ENCODE assay signal across 1 cellular context in the genomic region with DNA sequence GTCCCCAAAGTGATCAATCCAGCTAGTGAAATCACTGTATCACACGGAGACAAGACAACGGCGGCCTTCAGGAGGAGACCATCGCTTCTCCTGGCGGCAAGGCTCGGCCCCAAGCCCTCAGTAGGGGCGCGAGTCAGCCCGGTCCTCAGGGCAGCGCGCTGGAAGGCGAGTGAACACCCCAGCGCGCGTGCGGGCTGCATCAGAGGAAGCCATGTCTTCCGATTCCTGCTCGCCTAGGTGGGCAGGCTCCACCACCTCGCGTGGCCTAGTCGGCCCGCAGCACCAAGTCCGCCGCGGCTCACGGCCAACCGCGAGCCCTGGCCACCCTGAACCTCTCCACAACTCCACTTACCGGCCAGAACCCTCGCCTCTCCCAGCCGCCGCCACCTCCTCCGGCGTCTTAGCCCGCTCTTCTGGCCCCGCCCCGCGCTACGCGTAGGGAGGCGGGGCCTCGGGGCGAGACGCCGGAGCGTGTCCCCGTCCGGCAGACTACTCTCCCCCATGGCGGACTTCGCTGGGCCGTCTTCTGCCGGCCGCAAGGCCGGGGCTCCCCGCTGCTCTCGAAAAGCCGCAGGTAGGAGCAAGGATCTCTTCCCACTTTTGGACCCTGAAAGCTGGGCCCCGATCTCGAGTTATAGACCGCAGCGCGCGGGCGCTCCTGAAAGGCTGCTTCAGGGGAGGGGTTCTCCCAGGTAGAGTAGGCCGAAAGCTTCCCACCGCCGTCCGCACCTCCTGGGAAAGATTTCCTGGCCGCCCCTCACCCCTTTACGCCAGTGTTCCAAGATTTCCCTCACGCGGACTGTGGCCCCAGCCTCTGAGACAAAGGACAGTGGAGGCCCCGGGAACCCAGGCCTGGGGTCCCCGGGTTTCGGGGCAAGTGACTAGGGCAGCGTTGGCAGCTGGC.
TF ChIP-seq lines count a peak whose summit lies in the region.

A gene with protein sequence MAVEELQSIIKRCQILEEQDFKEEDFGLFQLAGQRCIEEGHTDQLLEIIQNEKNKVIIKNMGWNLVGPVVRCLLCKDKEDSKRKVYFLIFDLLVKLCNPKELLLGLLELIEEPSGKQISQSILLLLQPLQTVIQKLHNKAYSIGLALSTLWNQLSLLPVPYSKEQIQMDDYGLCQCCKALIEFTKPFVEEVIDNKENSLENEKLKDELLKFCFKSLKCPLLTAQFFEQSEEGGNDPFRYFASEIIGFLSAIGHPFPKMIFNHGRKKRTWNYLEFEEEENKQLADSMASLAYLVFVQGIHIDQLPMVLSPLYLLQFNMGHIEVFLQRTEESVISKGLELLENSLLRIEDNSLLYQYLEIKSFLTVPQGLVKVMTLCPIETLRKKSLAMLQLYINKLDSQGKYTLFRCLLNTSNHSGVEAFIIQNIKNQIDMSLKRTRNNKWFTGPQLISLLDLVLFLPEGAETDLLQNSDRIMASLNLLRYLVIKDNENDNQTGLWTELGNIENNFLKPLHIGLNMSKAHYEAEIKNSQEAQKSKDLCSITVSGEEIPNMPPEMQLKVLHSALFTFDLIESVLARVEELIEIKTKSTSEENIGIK (minus strand): TSS at position 415 of the 904 bp plus-strand sequence. CDS start 988 bp downstream, outside the sequence.
RPAP2 (plus strand) TSS at position 487 of the 904 bp plus-strand sequence; CDS start at position 502, 15 bp downstream.

TF ChIP-seq in WTC11, 78 proteins besides CTCF, POLR2A, EP300 and RAD21 (continued from another document):
- TF ChIP-seq PREB (CRISPR knock-in tag; IDR thresholded peaks at IDR 0.05; ENCODE audit: borderline replicate concordance) = no peak
- no peak; the same call in 1 of the 2 replicates for TF ChIP-seq ELF4 (CRISPR knock-in tag; IDR thresholded peaks at IDR 0.05; ENCODE audit: low read depth)
- no peak for TF ChIP-seq NR2C2 (CRISPR knock-in tag; IDR thresholded peaks at IDR 0.05)
- no peak for TF ChIP-seq ZSCAN18 (CRISPR knock-in tag; IDR thresholded peaks at IDR 0.05)
